ENCODE assay signal across 18 cellular contexts in the genomic region with DNA sequence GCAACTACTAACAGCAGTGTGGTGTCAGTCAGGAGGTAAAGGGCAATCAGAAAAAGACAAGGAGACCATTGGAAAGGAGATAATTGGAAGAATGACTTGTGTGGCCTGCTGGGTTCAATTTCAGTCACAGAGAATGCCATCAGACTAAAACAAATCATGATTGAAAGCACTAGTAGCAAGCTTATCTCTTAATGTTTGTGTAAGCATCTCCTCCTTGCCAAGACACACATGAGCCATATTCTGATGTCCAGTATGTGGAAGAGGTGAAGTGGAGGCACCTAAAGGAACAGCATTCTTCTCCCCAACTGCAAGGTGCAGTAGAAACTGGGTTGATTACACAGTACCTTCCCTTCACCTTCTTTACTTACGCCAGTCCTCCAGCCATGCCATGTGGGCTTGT.
A peak's percentile ranks its signal among the peaks of the same experiment; 100 is the strongest.
DNase-seq lines count a peak whose midpoint lies in the region; ATAC-seq and TF ChIP-seq lines count a peak whose summit lies in the region.
"Had no signal": no experiment of that assay in that cellular context is flagged by ENCODE, and none has a peak within 500 bp of the region (broad histone marks: within the 10 kb centered on the region; RNA-seq: fewer than 3 reads in every experiment).

No MANE protein-coding gene starts in this region.

- H3K4me1 ChIP-seq in HEK293 (ENCODE audit: control insufficient read depth, insufficient read depth, low read length) (peaks cover 3% of the 10 kb centered on the region; the same call in 1 of the 2 replicates), Panc1 (ENCODE audit: control insufficient read depth, insufficient read depth, low read length) (no peaks in the 10 kb centered on the region)
- no peaks in the 10 kb centered on the region for H3K4me1 ChIP-seq in CD8-positive, alpha-beta T cell (ENCODE audit: insufficient read depth, low read length)
- H3K4me1 ChIP-seq: A549 had no signal

- DNase-seq in activated naive CD4-positive, alpha-beta T cell treated with anti-CD3 and anti-CD28 coated beads, Interleukin-2, amount 50 U/mL, for 16 hours = no peak
- DNase-seq in Panc1 (ENCODE audit: low read depth, low spot score) = no peak
- no peak for DNase-seq in progenitor cell of endocrine pancreas (ENCODE audit: low spot score, unreplicated experiment)
- DNase-seq in CD8-positive, alpha-beta T cell = no peak
- no peak for DNase-seq in NCI-H187 treated with DMSO at 0.1 percent for 48 hours (lab: John Stamatoyannopoulos, UW)
- DNase-seq: EL, GF-D8, NCI-H1930, NCI-H226, NCI-H510A treated with DMSO at 0.1 percent for 48 hours, NCI-H82, RPMI8226, SHP77 had no signal

- H3K27ac ChIP-seq in HEK293 (ENCODE audit: extremely low read depth, low read depth, low read length) (no peak overlapping the region), Panc1 (ENCODE audit: low read length) (no peak overlapping the region)
- H3K27ac ChIP-seq in CD8-positive, alpha-beta T cell (ENCODE audit: low read depth, low read length) = no peak overlapping the region
- H3K27ac ChIP-seq: A549 had no signal

- BruUV-seq in Panc1 (replicated peaks; lab: Mats Ljungman, UMichigan) = TSS peak; percentile 4

- no peaks in the 10 kb centered on the region for H3K9me3 ChIP-seq in HEK293 (ENCODE audit: control insufficient read depth, insufficient read depth, low read depth, low read length)
- H3K9me3 ChIP-seq in Panc1 (ENCODE audit: control insufficient read depth, insufficient read depth, low read depth, low read length) = no peaks in the 10 kb centered on the region
- no peaks in the 10 kb centered on the region for H3K9me3 ChIP-seq in CD8-positive, alpha-beta T cell (ENCODE audit: low read length)
- H3K9me3 ChIP-seq: A549 had no signal

- H3K27ac Mint-ChIP-seq in activated naive CD4-positive, alpha-beta T cell treated with anti-CD3 and anti-CD28 coated beads, Interleukin-2, amount 50 U/mL, for 24 hours = peak overlapping the region; percentile 2
- H3K27ac Mint-ChIP-seq in progenitor cell of endocrine pancreas = peak overlapping the region; percentile 30
- H3K27ac Mint-ChIP-seq in CD8-positive, alpha-beta T cell = no peak overlapping the region
- H3K27ac Mint-ChIP-seq: B cell had no signal

- H3K4me3 ChIP-seq in HEK293 (ENCODE audit: low read depth, low read length) (no peak overlapping the region), Panc1 (ENCODE audit: low read depth in 2 of 2, low read length in 2 of 2) (no peak overlapping the region)
- H3K4me3 ChIP-seq in CD8-positive, alpha-beta T cell (ENCODE audit: low read depth, low read length) = no peak overlapping the region
- H3K4me3 ChIP-seq: A549 had no signal

- H3K36me3 Mint-ChIP-seq in activated naive CD4-positive, alpha-beta T cell treated with anti-CD3 and anti-CD28 coated beads, Interleukin-2, amount 50 U/mL, for 24 hours = peaks cover 16% of the 10 kb centered on the region
- H3K36me3 Mint-ChIP-seq in progenitor cell of endocrine pancreas (ENCODE audit: insufficient read depth) = peaks cover 12% of the 10 kb centered on the region
- peaks cover 36% of the 10 kb centered on the region for H3K36me3 Mint-ChIP-seq in CD8-positive, alpha-beta T cell

- no peaks in the 10 kb centered on the region for H3K9me3 Mint-ChIP-seq in activated naive CD4-positive, alpha-beta T cell treated with anti-CD3 and anti-CD28 coated beads, Interleukin-2, amount 50 U/mL, for 24 hours
- H3K9me3 Mint-ChIP-seq in progenitor cell of endocrine pancreas (ENCODE audit: low read depth) = no peaks in the 10 kb centered on the region
- no peaks in the 10 kb centered on the region for H3K9me3 Mint-ChIP-seq in CD8-positive, alpha-beta T cell
- H3K9me3 Mint-ChIP-seq: IgD-negative memory B cell had no signal

- intact Hi-C loops in Panc1 (cut with micrococcal nuclease; ENCODE audit: unreplicated experiment) = no loop called here
- intact Hi-C loops in CD8-positive, alpha-beta T cell (cut with DNase I, micrococcal nuclease) = no loop called here

- no peak for ATAC-seq in Panc1
- no peak for ATAC-seq in CD8-positive, alpha-beta T cell
- ATAC-seq: A549 had no signal

- H3K27me3 ChIP-seq in Panc1 (ENCODE audit: control insufficient read depth, insufficient read depth, low read length) = no peaks in the 10 kb centered on the region
- no peaks in the 10 kb centered on the region for H3K27me3 ChIP-seq in CD8-positive, alpha-beta T cell (ENCODE audit: insufficient read depth, low read length)

- CTCF ChIA-PET in HEK293 (lab: Yijun Ruan, JAX) = interaction anchor here (0.8 kb wide), 1 partner anchor 17 kb away, joined by 3 read pairs; no protein-coding TSS in a partner anchor
- CTCF ChIA-PET in Panc1 (lab: Charles Lee) = no interaction called here
- CTCF ChIA-PET in CD8-positive, alpha-beta T cell (lab: Charles Lee) = no interaction called here

- no peak for TF ChIP-seq CTCF in HEK293 (tag by site-specific recombination; IDR thresholded peaks at IDR 0.05)
- TF ChIP-seq CTCF in Panc1 (IDR thresholded peaks at IDR 0.05) = no peak
- TF ChIP-seq CTCF in progenitor cell of endocrine pancreas (IDR thresholded peaks at IDR 0.05; ENCODE audit: unreplicated experiment) = no peak
- no peak for TF ChIP-seq CTCF in CD8-positive, alpha-beta T cell (IDR thresholded peaks at IDR 0.05)

- H3K27me3 Mint-ChIP-seq in activated naive CD4-positive, alpha-beta T cell treated with anti-CD3 and anti-CD28 coated beads, Interleukin-2, amount 50 U/mL, for 24 hours = no peaks in the 10 kb centered on the region
- no peaks in the 10 kb centered on the region for H3K27me3 Mint-ChIP-seq in progenitor cell of endocrine pancreas
- H3K27me3 Mint-ChIP-seq in CD8-positive, alpha-beta T cell (ENCODE audit: low read depth) = no peaks in the 10 kb centered on the region
- H3K27me3 Mint-ChIP-seq: B cell, IgD-negative memory B cell had no signal

- POLR2A ChIA-PET in HEK293 (lab: Yijun Ruan, JAX) = no interaction called here
- POLR2A ChIA-PET in Panc1 (lab: Charles Lee) = no interaction called here
- POLR2A ChIA-PET in CD8-positive, alpha-beta T cell (lab: Charles Lee) = no interaction called here

- peaks cover 26% of the 10 kb centered on the region for H3K4me1 Mint-ChIP-seq in activated naive CD4-positive, alpha-beta T cell treated with anti-CD3 and anti-CD28 coated beads, Interleukin-2, amount 50 U/mL, for 24 hours
- peaks cover 33% of the 10 kb centered on the region for H3K4me1 Mint-ChIP-seq in progenitor cell of endocrine pancreas (ENCODE audit: low read depth)
- peaks cover 22% of the 10 kb centered on the region for H3K4me1 Mint-ChIP-seq in CD8-positive, alpha-beta T cell (ENCODE audit: low read depth)

- no peak overlapping the region for H3K4me3 Mint-ChIP-seq in activated naive CD4-positive, alpha-beta T cell treated with anti-CD3 and anti-CD28 coated beads, Interleukin-2, amount 50 U/mL, for 24 hours
- H3K4me3 Mint-ChIP-seq in progenitor cell of endocrine pancreas (ENCODE audit: low read depth) = no peak overlapping the region
- H3K4me3 Mint-ChIP-seq in CD8-positive, alpha-beta T cell = no peak overlapping the region
- H3K4me3 Mint-ChIP-seq: B cell, IgD-negative memory B cell had no signal

- in situ Hi-C loops in Panc1 (cut with HindIII; ENCODE audit: low pct_unique_long_range_greater_than_20kb, low sequenced_read_pairs) = no loop called here

- H3K36me3 ChIP-seq in HEK293 (ENCODE audit: control insufficient read depth in 2 of 2, insufficient read depth in 1 of 2, low read length in 2 of 2) (peaks cover 0 to 3% of the 10 kb centered on the region in 2 experiments; a peak in 1 of 3 replicates), Panc1 (ENCODE audit: control insufficient read depth, insufficient read depth, low read length) (no peaks in the 10 kb centered on the region; the same call in 1 of the 2 replicates)
- no peaks in the 10 kb centered on the region for H3K36me3 ChIP-seq in CD8-positive, alpha-beta T cell (ENCODE audit: insufficient read depth, low read length)

TF ChIP-seq in HEK293, 187 proteins besides CTCF, POLR2A, EP300 and RAD21:
- TF ChIP-seq ZNF341 (tag by site-specific recombination; IDR thresholded peaks at IDR 0.05; ENCODE audit: low read depth) (0 out of 2 replicates have a peak, but pooled peaks have one; percentile 13), ZBTB44 (tag by site-specific recombination; IDR thresholded peaks at IDR 0.05) (no peak), ZFP37 (tag by site-specific recombination; IDR thresholded peaks at IDR 0.05) (no peak), OSR2 (tag by site-specific recombination; IDR thresholded peaks at IDR 0.05) (peak; percentile 27; the same call in 1 of the 2 replicates), ZNF623 (tag by site-specific recombination; IDR thresholded peaks at IDR 0.05) (no peak)
- TF ChIP-seq, protein P1, sequence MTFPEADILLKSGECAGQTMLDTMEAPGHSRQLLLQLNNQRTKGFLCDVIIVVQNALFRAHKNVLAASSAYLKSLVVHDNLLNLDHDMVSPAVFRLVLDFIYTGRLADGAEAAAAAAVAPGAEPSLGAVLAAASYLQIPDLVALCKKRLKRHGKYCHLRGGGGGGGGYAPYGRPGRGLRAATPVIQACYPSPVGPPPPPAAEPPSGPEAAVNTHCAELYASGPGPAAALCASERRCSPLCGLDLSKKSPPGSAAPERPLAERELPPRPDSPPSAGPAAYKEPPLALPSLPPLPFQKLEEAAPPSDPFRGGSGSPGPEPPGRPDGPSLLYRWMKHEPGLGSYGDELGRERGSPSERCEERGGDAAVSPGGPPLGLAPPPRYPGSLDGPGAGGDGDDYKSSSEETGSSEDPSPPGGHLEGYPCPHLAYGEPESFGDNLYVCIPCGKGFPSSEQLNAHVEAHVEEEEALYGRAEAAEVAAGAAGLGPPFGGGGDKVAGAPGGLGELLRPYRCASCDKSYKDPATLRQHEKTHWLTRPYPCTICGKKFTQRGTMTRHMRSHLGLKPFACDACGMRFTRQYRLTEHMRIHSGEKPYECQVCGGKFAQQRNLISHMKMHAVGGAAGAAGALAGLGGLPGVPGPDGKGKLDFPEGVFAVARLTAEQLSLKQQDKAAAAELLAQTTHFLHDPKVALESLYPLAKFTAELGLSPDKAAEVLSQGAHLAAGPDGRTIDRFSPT (tag by site-specific recombination; IDR thresholded peaks at IDR 0.05) = no peak
